In genomic region chr10:6383099-6383812, GRCh38 we compare ENCODE assay signal across 9 cellular contexts.
DNase-seq lines count a peak whose midpoint lies in the region; ATAC-seq and TF ChIP-seq lines count a peak whose summit lies in the region.
"Had no signal": no experiment of that assay in that cellular context is flagged by ENCODE, and none has a peak within 500 bp of the region (broad histone marks: within the 10 kb centered on the region; RNA-seq: fewer than 3 reads in every experiment).

No MANE protein-coding gene starts in this region.

- H3K27me3 ChIP-seq in hepatocyte: no peaks in the 10 kb centered on the region

- no peak overlapping the region for H3K4me2 ChIP-seq in hepatocyte

- ATAC-seq in stimulated activated memory B cell treated with anti-CD40 and anti-IgM and Interleukin-4, amounts not matched to agents 10 μg/mL and 1 μg/mL and 100 μg/mL, for 72 hours: no peak
- no peak for ATAC-seq in HG02763 (IDR thresholded peaks at IDR 0.05; ENCODE audit: unreplicated experiment)

- no peaks in the 10 kb centered on the region for H3K36me3 ChIP-seq in hepatocyte (replicated peaks; ENCODE audit: insufficient read depth, low read depth)

- H3K4me3 Mint-ChIP-seq in stimulated activated memory B cell treated with anti-CD40 and anti-IgM and Interleukin-4, amounts not matched to agents 10 μg/mL and 1 μg/mL and 100 μg/mL, for 72 hours: no peak overlapping the region

- no peaks in the 10 kb centered on the region for H4K20me1 ChIP-seq in hepatocyte (ENCODE audit: insufficient read depth, poor library complexity, severe bottlenecking)

- peaks cover 5% of the 10 kb centered on the region for H3K4me1 ChIP-seq in hepatocyte (ENCODE audit: insufficient read depth)

- DNase-seq in G401 (ENCODE audit: low spot score) (peak; percentile 59), astrocyte of the spinal cord (ENCODE audit: low read depth, low spot score) (peak; percentile 66), hepatocyte (ENCODE audit: low spot score) (peak; percentile 36), GM20000 (ENCODE audit: low spot score) (no peak), mesenteric fat pad (ENCODE audit: low spot score) (no peak), HEK293T (ENCODE audit: extremely low spot score) (no peak)
- DNase-seq: activated B cell treated with CpG ODN at 0.5 μM for 24 hours had no signal

- H3K4me3 ChIP-seq in astrocyte of the spinal cord (ENCODE audit: low read depth, low read length) (no peak overlapping the region), hepatocyte (no peak overlapping the region)

- TF ChIP-seq CTCF in astrocyte of the spinal cord (IDR thresholded peaks at IDR 0.05; ENCODE audit: low read depth, low read length) (no peak), hepatocyte (IDR thresholded peaks at IDR 0.05; ENCODE audit: poor library complexity) (no peak), GM20000 (IDR thresholded peaks at IDR 0.05; ENCODE audit: extremely low read depth, missing control alignments) (no peak)

- POLR2A ChIA-PET in HEK293T (lab: Yijun Ruan, JAX): interaction anchor here (1.0 kb wide), 1 partner anchor 15 kb away, joined by 3 read pairs; no protein-coding TSS in a partner anchor

- H3K27ac ChIP-seq in hepatocyte: no peak overlapping the region

- no peaks in the 10 kb centered on the region for H3K27me3 Mint-ChIP-seq in stimulated activated memory B cell treated with anti-CD40 and anti-IgM and Interleukin-4, amounts not matched to agents 10 μg/mL and 1 μg/mL and 100 μg/mL, for 72 hours
- H3K27me3 Mint-ChIP-seq: activated B cell treated with CpG ODN at 0.5 μM for 24 hours had no signal

- H3K9me3 Mint-ChIP-seq in stimulated activated memory B cell treated with anti-CD40 and anti-IgM and Interleukin-4, amounts not matched to agents 10 μg/mL and 1 μg/mL and 100 μg/mL, for 72 hours: peaks cover 16% of the 10 kb centered on the region

- peak overlapping the region; percentile 65 for H3K27ac Mint-ChIP-seq in stimulated activated memory B cell treated with anti-CD40 and anti-IgM and Interleukin-4, amounts not matched to agents 10 μg/mL and 1 μg/mL and 100 μg/mL, for 72 hours
- H3K27ac Mint-ChIP-seq: activated B cell treated with CpG ODN at 0.5 μM for 24 hours had no signal

- H3K9me2 ChIP-seq in hepatocyte (replicated peaks; ENCODE audit: insufficient read depth): no peaks in the 10 kb centered on the region

- no peaks in the 10 kb centered on the region for H3K79me2 ChIP-seq in hepatocyte

- no peak overlapping the region for H2AFZ ChIP-seq in hepatocyte

- peaks cover 20% of the 10 kb centered on the region for H3K4me1 Mint-ChIP-seq in stimulated activated memory B cell treated with anti-CD40 and anti-IgM and Interleukin-4, amounts not matched to agents 10 μg/mL and 1 μg/mL and 100 μg/mL, for 72 hours

- WGBS in hepatocyte (ENCODE audit: low lambda C conversion rate, missing lambda C conversion rate): 80% methylated on average over 8 of the region's 8 CpGs

- CTCF ChIA-PET in HEK293T (lab: Yijun Ruan, JAX): no interaction called here

- in situ Hi-C loops in G401 (cut with HindIII; ENCODE audit: low sequenced_read_pairs) (no loop called here), astrocyte of the spinal cord (cut with HindIII; ENCODE audit: low sequenced_read_pairs) (no loop called here)

- H3K36me3 Mint-ChIP-seq in stimulated activated memory B cell treated with anti-CD40 and anti-IgM and Interleukin-4, amounts not matched to agents 10 μg/mL and 1 μg/mL and 100 μg/mL, for 72 hours: peaks cover 7% of the 10 kb centered on the region

- no peaks in the 10 kb centered on the region for H3K9me3 ChIP-seq in hepatocyte (ENCODE audit: low read depth)

TF ChIP-seq in HEK293T, 16 proteins besides CTCF, POLR2A, EP300 and RAD21:
- TF ChIP-seq BHLHE40 (IDR thresholded peaks at IDR 0.05; ENCODE audit: borderline replicate concordance) (no peak), FOXK2 (IDR thresholded peaks at IDR 0.05) (no peak), FOXA1 (IDR thresholded peaks at IDR 0.05) (no peak), FOXM1 (IDR thresholded peaks at IDR 0.05; ENCODE audit: borderline replicate concordance) (no peak), SUZ12 (IDR thresholded peaks at IDR 0.05) (no peak), SP1 (IDR thresholded peaks at IDR 0.05) (no peak), ARNT (IDR thresholded peaks at IDR 0.05) (no peak), L3MBTL2 (conservative IDR thresholded peaks at IDR 0.05) (no peak), HDGF (IDR thresholded peaks at IDR 0.05; ENCODE audit: borderline replicate concordance) (no peak), ELF4 (IDR thresholded peaks at IDR 0.05) (no peak), LEF1 (IDR thresholded peaks at IDR 0.05; ENCODE audit: borderline replicate concordance) (no peak), PKNOX1 (IDR thresholded peaks at IDR 0.05) (no peak), CTBP1 (IDR thresholded peaks at IDR 0.05; ENCODE audit: borderline replicate concordance) (no peak), ZNF384 (IDR thresholded peaks at IDR 0.05) (no peak)

Comparison
In these comparisons a context has a peak if more than half of its experiments do, and no peak if none do; other contexts are left out.
1. DNase-seq: peak in G401 (single experiment), astrocyte of the spinal cord (single experiment) and hepatocyte (single experiment); none in GM20000 (single experiment), mesenteric fat pad (single experiment) and HEK293T (single experiment).